20 cellular contexts compared by ENCODE assay signal in the genomic region with DNA sequence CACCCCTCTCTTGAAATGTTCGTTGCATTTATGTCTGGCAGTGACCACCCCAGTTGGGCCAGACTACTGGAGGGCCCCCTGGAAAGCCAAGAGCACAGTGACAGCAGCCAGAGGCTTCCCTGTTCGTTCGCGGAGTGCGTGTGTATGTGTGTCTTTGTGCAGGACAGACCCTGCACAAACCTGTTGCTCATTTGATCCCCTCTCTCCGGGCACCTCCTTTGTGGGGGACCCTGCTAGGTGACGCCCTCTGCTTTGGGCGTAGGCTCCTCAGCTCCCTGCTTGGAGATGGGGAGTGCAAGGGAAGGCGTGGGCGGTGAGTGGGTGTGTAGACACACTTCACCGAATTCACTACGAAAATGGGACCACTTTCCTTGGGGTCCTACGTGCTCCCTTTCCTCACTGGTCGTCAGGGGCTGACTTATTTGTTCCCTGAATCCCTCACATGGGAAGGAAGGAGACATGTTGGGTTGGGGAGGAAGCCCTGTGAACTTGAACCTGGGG. TPM values are rescaled to one million over a fixed set of nuclear protein-coding genes. Genes with fewer than 3 reads are reported as not detected.
DNase-seq lines count a peak whose midpoint lies in the region; ATAC-seq and TF ChIP-seq lines count a peak whose summit lies in the region.
"Had no signal": no experiment of that assay in that cellular context is flagged by ENCODE, and none has a peak within 500 bp of the region (broad histone marks: within the 10 kb centered on the region; RNA-seq: fewer than 3 reads in every experiment).

No MANE protein-coding gene starts in this region.

- no peak for DNase-seq in left ventricle myocardium inferior
- DNase-seq in Right ventricle myocardium superior = no peak
- DNase-seq in glutamatergic neuron = no peak
- DNase-seq in nephron progenitor cell = no peak
- no peak for DNase-seq in sigmoid colon
- no peak for DNase-seq in occipital lobe (lab: John Stamatoyannopoulos, UW)
- no peak for DNase-seq in activated naive CD4-positive, alpha-beta T cell treated with Interleukin-2 at 50 U/mL for 16 hours
- no peak for DNase-seq in hippocampal formation (lab: John Stamatoyannopoulos, UW)
- DNase-seq: activated CD4-positive, alpha-beta T cell treated with anti-CD3 and anti-CD28 coated beads, Interleukin-2, amount 50 U/mL, for 4 hours; activated naive CD4-positive, alpha-beta T cell treated with anti-CD3 and anti-CD28 coated beads, Interleukin-2, amount 10 ng/mL, durations not matched to agents 7 days and 5 days; CD4-positive, alpha-beta T cell; NCI-H187 treated with DMSO at 0.1 percent for 48 hours; NCI-H446 treated with DMSO at 0.1 percent for 48 hours; stimulated activated naive CD4-positive, alpha-beta T cell treated with Interleukin-2 at 50 U/mL for 16 hours; SW 1271 had no signal

- no peak for TF ChIP-seq CTCF in left ventricle myocardium inferior (IDR thresholded peaks at IDR 0.05; ENCODE audit: borderline replicate concordance)
- TF ChIP-seq CTCF in glutamatergic neuron (IDR thresholded peaks at IDR 0.05; ENCODE audit: partially characterized antibody, unreplicated experiment) = no peak
- TF ChIP-seq CTCF in nephron progenitor cell (IDR thresholded peaks at IDR 0.05) = no peak
- no peak for TF ChIP-seq CTCF in sigmoid colon (IDR thresholded peaks at IDR 0.05)

- H3K4me3 ChIP-seq in left ventricle myocardium inferior (peak overlapping the region; percentile 69), sigmoid colon (peak overlapping the region in 1 of 4 donors; percentile 47)
- H3K4me3 ChIP-seq: body of pancreas had no signal

- H3K4me3 Mint-ChIP-seq in glutamatergic neuron (ENCODE audit: unreplicated experiment) = peak overlapping the region; percentile 83
- peak overlapping the region; percentile 34 for H3K4me3 Mint-ChIP-seq in nephron progenitor cell
- H3K4me3 Mint-ChIP-seq: activated naive CD4-positive, alpha-beta T cell treated with anti-CD3 and anti-CD28 coated beads, Interleukin-2, amount 10 ng/mL, durations not matched to agents 7 days and 5 days; CD4-positive, alpha-beta T cell had no signal

- H3K4me1 ChIP-seq in left ventricle myocardium inferior (peaks cover 28% of the 10 kb centered on the region), sigmoid colon (peaks cover 0 to 26% (median 15%) of the 10 kb centered on the region in 4 donors)

- H3K27ac ChIP-seq in left ventricle myocardium inferior (replicated peaks) (peak overlapping the region; percentile 38), sigmoid colon (no peak overlapping the region)

- H3K36me3 Mint-ChIP-seq in glutamatergic neuron (ENCODE audit: unreplicated experiment) = no peaks in the 10 kb centered on the region
- H3K36me3 Mint-ChIP-seq in nephron progenitor cell (ENCODE audit: low read depth) = peaks cover 52% of the 10 kb centered on the region
- H3K36me3 Mint-ChIP-seq: activated naive CD4-positive, alpha-beta T cell treated with anti-CD3 and anti-CD28 coated beads, Interleukin-2, amount 10 ng/mL, durations not matched to agents 7 days and 5 days had no signal

- TF ChIP-seq EP300 in sigmoid colon (IDR thresholded peaks at IDR 0.05) = no peak

- H3K9me3 Mint-ChIP-seq in glutamatergic neuron (ENCODE audit: unreplicated experiment) (peaks cover 19% of the 10 kb centered on the region), nephron progenitor cell (no peaks in the 10 kb centered on the region)
- H3K9me3 Mint-ChIP-seq: activated naive CD4-positive, alpha-beta T cell treated with anti-CD3 and anti-CD28 coated beads, Interleukin-2, amount 10 ng/mL, durations not matched to agents 7 days and 5 days; CD4-positive, alpha-beta T cell; IgD-negative memory B cell had no signal

- intact Hi-C loops in left ventricle myocardium inferior (cut with micrococcal nuclease) (no loop called here), Right ventricle myocardium superior (cut with DNase I) (loop anchor here (2.0 to 10.0 kb wide), 3 partner anchors 48 to 177 kb away; partner anchors contain the start of gene SMARCD3), sigmoid colon (cut with DNase I) (loop anchor here (1.0 to 2.0 kb wide), 2 partner anchors 47 to 178 kb away; no protein-coding TSS in a partner anchor)

- peaks cover 26% of the 10 kb centered on the region for H3K27me3 Mint-ChIP-seq in glutamatergic neuron (ENCODE audit: unreplicated experiment)
- H3K27me3 Mint-ChIP-seq in nephron progenitor cell (ENCODE audit: low read depth, poor library complexity) = peaks cover 48% of the 10 kb centered on the region
- H3K27me3 Mint-ChIP-seq: CD4-positive, alpha-beta T cell; IgD-negative memory B cell had no signal

- H3K36me3 ChIP-seq in left ventricle myocardium inferior = peaks cover 50% of the 10 kb centered on the region
- peaks cover 27 to 64% (median 48%) of the 10 kb centered on the region in 4 donors for H3K36me3 ChIP-seq in sigmoid colon

- H3K27ac Mint-ChIP-seq in glutamatergic neuron (ENCODE audit: unreplicated experiment) (peak overlapping the region; percentile 79), nephron progenitor cell (no peak overlapping the region)
- H3K27ac Mint-ChIP-seq: activated naive CD4-positive, alpha-beta T cell treated with anti-CD3 and anti-CD28 coated beads, Interleukin-2, amount 10 ng/mL, durations not matched to agents 7 days and 5 days; CD4-positive, alpha-beta T cell; IgD-negative memory B cell had no signal

- peaks cover 33% of the 10 kb centered on the region for H3K4me1 Mint-ChIP-seq in glutamatergic neuron (ENCODE audit: low read depth, unreplicated experiment)
- H3K4me1 Mint-ChIP-seq in nephron progenitor cell = peaks cover 42% of the 10 kb centered on the region
- H3K4me1 Mint-ChIP-seq: activated naive CD4-positive, alpha-beta T cell treated with anti-CD3 and anti-CD28 coated beads, Interleukin-2, amount 10 ng/mL, durations not matched to agents 7 days and 5 days had no signal

- H3K27me3 ChIP-seq in left ventricle myocardium inferior (ENCODE audit: low read depth) (no peaks in the 10 kb centered on the region), sigmoid colon (no peaks in the 10 kb centered on the region)
- H3K27me3 ChIP-seq: body of pancreas had no signal

- WGBS in sigmoid colon, 2 donors = 82 to 92% methylated on average over 14 of the region's 14 CpGs

- TF ChIP-seq POLR2A in sigmoid colon (IDR thresholded peaks at IDR 0.05) = no peak

- H3K9me3 ChIP-seq in left ventricle myocardium inferior (replicated peaks) (no peaks in the 10 kb centered on the region), sigmoid colon (no peaks in the 10 kb centered on the region)
- H3K9me3 ChIP-seq: body of pancreas had no signal

- no peak for ATAC-seq in Right ventricle myocardium superior (ENCODE audit: poor library complexity)

RNA-seq across cellular contexts. Expression of gene AGAP3, which starts 38.7 kb away (rescaled TPM):
- 51.0 TPM for total RNA-seq in left ventricle myocardium inferior
- total RNA-seq in Right ventricle myocardium superior = 62.7 TPM
- total RNA-seq in glutamatergic neuron (ENCODE audit: unreplicated experiment) = 406 TPM
- 10 to 100 TPM; 34.2 to 89.7 (median 40.9) TPM for total RNA-seq in sigmoid colon
- 10 to 100 TPM; 27.7 to 42.3 (median 33.6) TPM for polyA plus RNA-seq in sigmoid colon
- total RNA-seq in occipital lobe = 85.6 TPM

RNA-seq across cellular contexts. Expression of gene TMUB1, which starts 41.7 kb away (rescaled TPM):
- total RNA-seq in left ventricle myocardium inferior = 30.1 TPM
- total RNA-seq in Right ventricle myocardium superior = 33.9 TPM
- total RNA-seq in glutamatergic neuron (ENCODE audit: unreplicated experiment) = 45.7 TPM
- total RNA-seq in sigmoid colon = 10 to 100 TPM; 33.4 to 48.9 (median 41.9) TPM
- polyA plus RNA-seq in sigmoid colon = 10 to 100 TPM; 45.0 to 74.6 (median 47.4) TPM
- total RNA-seq in occipital lobe = 9.7 TPM

RNA-seq across cellular contexts. Expression of gene GBX1, which starts 42.5 kb away (rescaled TPM):
- total RNA-seq in left ventricle myocardium inferior (1.9 TPM), Right ventricle myocardium superior (2.7 TPM), glutamatergic neuron (ENCODE audit: unreplicated experiment) (not detected), sigmoid colon (not detected), occipital lobe (not detected)
- polyA plus RNA-seq in sigmoid colon = not detected
- total RNA-seq: body of pancreas; CD4-positive, alpha-beta T cell; epithelial cell of proximal tubule; kidney epithelial cell; ureter had no signal
- polyA plus RNA-seq: IgD-negative memory B cell had no signal

RNA-seq across cellular contexts. Expression of gene FASTK, which starts 44.3 kb away (rescaled TPM):
- 75.7 TPM for total RNA-seq in left ventricle myocardium inferior
- 81.1 TPM for total RNA-seq in Right ventricle myocardium superior
- 64.7 TPM for total RNA-seq in glutamatergic neuron (ENCODE audit: unreplicated experiment)
- total RNA-seq in sigmoid colon = 10 to 100 TPM; 61.5 to 80.0 (median 69.9) TPM
- 100 to 1,000 TPM in 1 of 3 donors, 10 to 100 TPM in 2; 61.3 to 124 (median 65.0) TPM for polyA plus RNA-seq in sigmoid colon
- total RNA-seq in occipital lobe = 30.7 TPM
